In the genomic region with DNA sequence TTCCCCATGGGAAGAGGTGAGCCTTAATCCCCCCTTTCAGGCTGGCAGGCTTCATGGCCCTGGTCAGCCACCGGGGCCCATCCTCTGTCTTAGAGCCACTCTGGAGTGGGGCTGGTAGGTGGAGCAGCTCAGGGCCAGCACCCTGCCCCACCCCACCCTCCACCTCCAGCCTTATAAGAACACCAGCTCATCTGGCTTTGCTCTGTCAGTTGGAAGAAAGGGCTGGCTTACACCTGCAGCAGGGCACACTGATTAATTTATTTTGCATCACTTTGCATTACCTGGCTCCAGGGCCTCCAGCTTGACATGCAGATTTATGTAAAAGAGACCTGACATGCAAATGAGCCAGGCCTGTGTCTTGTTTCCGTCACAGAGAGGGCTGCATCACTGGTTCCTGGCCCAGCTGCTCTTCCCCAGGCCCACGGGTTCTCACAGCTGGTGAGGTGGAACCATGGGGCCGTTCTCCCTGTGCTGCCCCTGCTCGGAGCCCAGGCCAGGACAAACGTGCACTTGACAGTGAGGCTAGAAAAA, we compare ENCODE assay signal across 8 cellular contexts. TPM values are rescaled to one million over a fixed set of nuclear protein-coding genes. Genes with fewer than 3 reads are reported as not detected.
DNase-seq lines count a peak whose midpoint lies in the region; ATAC-seq and TF ChIP-seq lines count a peak whose summit lies in the region.

No MANE protein-coding gene starts in this region.

- H3K27me3 Mint-ChIP-seq in dendritic cell treated with granulocyte-macrophage colony-stimulating factor and Interleukin-4, amounts not matched to agents 40 ng/mL and 50 ng/mL, for 4 days: peaks cover 8% of the 10 kb centered on the region
- H3K27me3 Mint-ChIP-seq in nephron (ENCODE audit: low read depth): peaks cover 14% of the 10 kb centered on the region

- H3K4me1 Mint-ChIP-seq in dendritic cell treated with granulocyte-macrophage colony-stimulating factor and Interleukin-4, amounts not matched to agents 40 ng/mL and 50 ng/mL, for 4 days (ENCODE audit: low read depth): peaks cover 68% of the 10 kb centered on the region
- peaks cover 37% of the 10 kb centered on the region for H3K4me1 Mint-ChIP-seq in nephron

- no peaks in the 10 kb centered on the region for H3K9me3 Mint-ChIP-seq in dendritic cell treated with granulocyte-macrophage colony-stimulating factor and Interleukin-4, amounts not matched to agents 40 ng/mL and 50 ng/mL, for 4 days
- H3K9me3 Mint-ChIP-seq in nephron: peaks cover 3% of the 10 kb centered on the region

- H3K4me3 Mint-ChIP-seq in dendritic cell treated with granulocyte-macrophage colony-stimulating factor and Interleukin-4, amounts not matched to agents 40 ng/mL and 50 ng/mL, for 4 days: no peak overlapping the region
- peak overlapping the region; percentile 12 to 34 (median 31) for H3K4me3 Mint-ChIP-seq in nephron

- H3K9me3 ChIP-seq in AG04450 (ENCODE audit: control insufficient read depth, insufficient read depth, low read length): no peaks in the 10 kb centered on the region

- intact Hi-C loops in dendritic cell treated with granulocyte-macrophage colony-stimulating factor and Interleukin-4, amounts not matched to agents 40 ng/mL and 50 ng/mL, for 4 days (cut with micrococcal nuclease): no loop called here

- H3K27ac ChIP-seq in AG04450 (ENCODE audit: low read depth, low read length): peak overlapping the region; percentile 97

- no peak overlapping the region for H3K4me3 ChIP-seq in AG04450 (ENCODE audit: low read depth, low read length)

- H3K27me3 ChIP-seq in AG04450 (ENCODE audit: control insufficient read depth, insufficient read depth, low read length): no peaks in the 10 kb centered on the region

- no peak for TF ChIP-seq CTCF in AG04450 (IDR thresholded peaks at IDR 0.05; ENCODE audit: low read depth, low read length)
- TF ChIP-seq CTCF in nephron (IDR thresholded peaks at IDR 0.05; ENCODE audit: unreplicated experiment in 3 of 3): no peak

- POLR2A ChIA-PET in AG04450 (lab: Yijun Ruan, JAX): interaction anchor here (1.2 to 2.2 kb wide), 7 partner anchors 10 to 195 kb away, joined by 3 to 12 read pairs (median 4); a partner anchor contains a TSS

- DNase-seq in AG04450 (ENCODE audit: low read depth, low spot score): no peak
- peak; percentile 84 for DNase-seq in NAMALWA (ENCODE audit: low spot score)
- DNase-seq in occipital lobe (lab: John Stamatoyannopoulos, UW): no peak
- no peak for DNase-seq in stimulated activated CD4-positive, alpha-beta T cell treated with anti-CD3 and anti-CD28 coated beads, Interleukin-4, amount 100 ng/mL, for 4 hours

- H3K36me3 Mint-ChIP-seq in dendritic cell treated with granulocyte-macrophage colony-stimulating factor and Interleukin-4, amounts not matched to agents 40 ng/mL and 50 ng/mL, for 4 days (ENCODE audit: low read depth): no peaks in the 10 kb centered on the region
- H3K36me3 Mint-ChIP-seq in nephron (ENCODE audit: low read depth): no peaks in the 10 kb centered on the region

- peak overlapping the region; percentile 54 for H3K27ac Mint-ChIP-seq in dendritic cell treated with granulocyte-macrophage colony-stimulating factor and Interleukin-4, amounts not matched to agents 40 ng/mL and 50 ng/mL, for 4 days
- peak overlapping the region; percentile 65 to 66 (median 65) for H3K27ac Mint-ChIP-seq in nephron

- CTCF ChIA-PET in AG04450 (lab: Charles Lee): interaction anchor here (0.6 to 2.0 kb wide), 6 partner anchors 22 to 385 kb away, joined by 4 to 7 read pairs (median 4); no protein-coding TSS in a partner anchor

- ATAC-seq in SK-N-SH treated with all-trans-retinoic acid at 6 μM for 48 hours (no peak; the same call in 1 of the 3 replicates), HG03045 (IDR thresholded peaks at IDR 0.05; ENCODE audit: unreplicated experiment) (no peak)

TF ChIP-seq in SK-N-SH treated with all-trans-retinoic acid at 6 μM for 48 hours, 23 proteins besides CTCF, POLR2A, EP300 and RAD21:
- TF ChIP-seq ARNTL (CRISPR knock-in tag; IDR thresholded peaks at IDR 0.05; ENCODE audit: borderline replicate concordance, low read depth): no peak
- TF ChIP-seq, protein P1, sequence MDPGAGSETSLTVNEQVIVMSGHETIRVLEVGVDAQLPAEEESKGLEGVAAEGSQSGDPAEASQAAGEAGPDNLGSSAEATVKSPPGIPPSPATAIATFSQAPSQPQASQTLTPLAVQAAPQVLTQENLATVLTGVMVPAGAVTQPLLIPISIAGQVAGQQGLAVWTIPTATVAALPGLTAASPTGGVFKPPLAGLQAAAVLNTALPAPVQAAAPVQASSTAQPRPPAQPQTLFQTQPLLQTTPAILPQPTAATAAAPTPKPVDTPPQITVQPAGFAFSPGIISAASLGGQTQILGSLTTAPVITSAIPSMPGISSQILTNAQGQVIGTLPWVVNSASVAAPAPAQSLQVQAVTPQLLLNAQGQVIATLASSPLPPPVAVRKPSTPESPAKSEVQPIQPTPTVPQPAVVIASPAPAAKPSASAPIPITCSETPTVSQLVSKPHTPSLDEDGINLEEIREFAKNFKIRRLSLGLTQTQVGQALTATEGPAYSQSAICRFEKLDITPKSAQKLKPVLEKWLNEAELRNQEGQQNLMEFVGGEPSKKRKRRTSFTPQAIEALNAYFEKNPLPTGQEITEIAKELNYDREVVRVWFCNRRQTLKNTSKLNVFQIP (CRISPR knock-in tag; IDR thresholded peaks at IDR 0.05; ENCODE audit: borderline replicate concordance, low read depth): no peak
- TF ChIP-seq TCF4 (CRISPR knock-in tag; IDR thresholded peaks at IDR 0.05; ENCODE audit: borderline replicate concordance): no peak
- no peak for TF ChIP-seq BACH2 (CRISPR knock-in tag; IDR thresholded peaks at IDR 0.05; ENCODE audit: borderline replicate concordance)
- TF ChIP-seq, protein P2, sequence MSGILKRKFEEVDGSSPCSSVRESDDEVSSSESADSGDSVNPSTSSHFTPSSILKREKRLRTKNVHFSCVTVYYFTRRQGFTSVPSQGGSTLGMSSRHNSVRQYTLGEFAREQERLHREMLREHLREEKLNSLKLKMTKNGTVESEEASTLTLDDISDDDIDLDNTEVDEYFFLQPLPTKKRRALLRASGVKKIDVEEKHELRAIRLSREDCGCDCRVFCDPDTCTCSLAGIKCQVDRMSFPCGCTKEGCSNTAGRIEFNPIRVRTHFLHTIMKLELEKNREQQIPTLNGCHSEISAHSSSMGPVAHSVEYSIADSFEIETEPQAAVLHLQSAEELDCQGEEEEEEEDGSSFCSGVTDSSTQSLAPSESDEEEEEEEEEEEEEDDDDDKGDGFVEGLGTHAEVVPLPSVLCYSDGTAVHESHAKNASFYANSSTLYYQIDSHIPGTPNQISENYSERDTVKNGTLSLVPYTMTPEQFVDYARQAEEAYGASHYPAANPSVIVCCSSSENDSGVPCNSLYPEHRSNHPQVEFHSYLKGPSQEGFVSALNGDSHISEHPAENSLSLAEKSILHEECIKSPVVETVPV (CRISPR knock-in tag; IDR thresholded peaks at IDR 0.05): no peak
- TF ChIP-seq ZNF70 (CRISPR knock-in tag; IDR thresholded peaks at IDR 0.05): no peak
- no peak for TF ChIP-seq ISL1 (CRISPR knock-in tag; IDR thresholded peaks at IDR 0.05)

RNA-seq across cellular contexts. Expression of a gene that starts 44.4 kb away (rescaled TPM):
- polyA plus RNA-seq in AG04450 (2011; rRNA removed): 19.8 and 23.4 TPM in 2 replicates
- 8.0 and 10.8 TPM in 2 replicates for polyA minus RNA-seq in AG04450 (2011; rRNA and poly(A)+ RNA removed)
- 42.7 TPM for total RNA-seq in occipital lobe

RNA-seq across cellular contexts. Expression of a gene that starts 55.8 kb away (rescaled TPM):
- polyA plus RNA-seq in AG04450 (2011; rRNA removed): 33.4 and 40.6 TPM in 2 replicates
- 48.0 and 97.7 TPM in 2 replicates for polyA minus RNA-seq in AG04450 (2011; rRNA and poly(A)+ RNA removed)
- total RNA-seq in occipital lobe: 190 TPM
